In genomic region chr19:6198896-6199239, GRCh38 we compare ENCODE assay signal across 8 cellular contexts.
DNase-seq lines count a peak whose midpoint lies in the region; ATAC-seq and TF ChIP-seq lines count a peak whose summit lies in the region.

No MANE protein-coding gene starts in this region.

- no peak for TF ChIP-seq EP300 in SK-N-SH (IDR thresholded peaks at IDR 0.05; ENCODE audit: borderline replicate concordance in 1 of 2, low read depth in 1 of 2, low read length in 1 of 2)

- H3K4me1 Mint-ChIP-seq in stimulated activated effector memory CD8-positive, alpha-beta T cell treated with anti-CD3 and anti-CD28 coated beads, Interleukin-12 subunit alpha, Interleukin-12 subunit beta, amount 100 ng/mL, for 72 hours = peaks cover 20% of the 10 kb centered on the region

- peak overlapping the region; percentile 84 for H3K9ac ChIP-seq in SK-N-SH

- no peak for TF ChIP-seq CTCF in 22Rv1 (IDR thresholded peaks at IDR 0.05)
- TF ChIP-seq CTCF in SK-N-SH (IDR thresholded peaks at IDR 0.05) = no peak
- no peak for TF ChIP-seq CTCF in right atrium auricular region (IDR thresholded peaks at IDR 0.05)

- peak overlapping the region; percentile 81 for H3K27ac ChIP-seq in 22Rv1
- H3K27ac ChIP-seq in SK-N-SH (ENCODE audit: low read depth in 2 of 2, low read length in 1 of 2) = no peak overlapping the region
- peak overlapping the region in 1 of 2 donors; percentile 48 for H3K27ac ChIP-seq in right atrium auricular region

- peaks cover 10% of the 10 kb centered on the region for H3F3A ChIP-seq in SK-N-SH (replicated peaks; ENCODE audit: insufficient read depth)

- no peaks in the 10 kb centered on the region for H4K20me1 ChIP-seq in SK-N-SH (ENCODE audit: insufficient read depth)

- H3K4me3 ChIP-seq in SK-N-SH (ENCODE audit: low read depth in 2 of 2, low read length in 1 of 2) (peak overlapping the region; percentile 58 to 98), right atrium auricular region (peak overlapping the region; percentile 65 to 67)

- peak overlapping the region; percentile 98 for H2AFZ ChIP-seq in SK-N-SH (ENCODE audit: low read depth)

- H3K9me3 Mint-ChIP-seq in stimulated activated effector memory CD8-positive, alpha-beta T cell treated with anti-CD3 and anti-CD28 coated beads, Interleukin-12 subunit alpha, Interleukin-12 subunit beta, amount 100 ng/mL, for 72 hours = no peaks in the 10 kb centered on the region

- POLR2A ChIA-PET in SK-N-SH (lab: Yijun Ruan, JAX) = no interaction called here

- CTCF ChIA-PET in SK-N-SH (lab: Yijun Ruan, JAX) = interaction anchor here (0.6 to 1.9 kb wide), 2 partner anchors 11 to 19 kb away, joined by 5 read pairs; no protein-coding TSS in a partner anchor

- peak overlapping the region; percentile 98 for H3K4me2 ChIP-seq in SK-N-SH

- H3K79me2 ChIP-seq in SK-N-SH (ENCODE audit: insufficient read depth) = peaks cover 28% of the 10 kb centered on the region

- H3K36me3 Mint-ChIP-seq in stimulated activated effector memory CD8-positive, alpha-beta T cell treated with anti-CD3 and anti-CD28 coated beads, Interleukin-12 subunit alpha, Interleukin-12 subunit beta, amount 100 ng/mL, for 72 hours = peaks cover 22% of the 10 kb centered on the region

- H3K9me2 ChIP-seq in SK-N-SH = no peaks in the 10 kb centered on the region

- peak overlapping the region; percentile 100 for H3K4me3 Mint-ChIP-seq in stimulated activated effector memory CD8-positive, alpha-beta T cell treated with anti-CD3 and anti-CD28 coated beads, Interleukin-12 subunit alpha, Interleukin-12 subunit beta, amount 100 ng/mL, for 72 hours

- TF ChIP-seq RAD21 in SK-N-SH (IDR thresholded peaks at IDR 0.05; ENCODE audit: low read length) = no peak

- peaks cover 6% of the 10 kb centered on the region; the same call in 1 of the 2 replicates for H3K9me3 ChIP-seq in SK-N-SH
- no peaks in the 10 kb centered on the region for H3K9me3 ChIP-seq in right atrium auricular region

- peak overlapping the region; percentile 97 for H3K27ac Mint-ChIP-seq in stimulated activated effector memory CD8-positive, alpha-beta T cell treated with anti-CD3 and anti-CD28 coated beads, Interleukin-12 subunit alpha, Interleukin-12 subunit beta, amount 100 ng/mL, for 72 hours

- H3K4me1 ChIP-seq in SK-N-SH (ENCODE audit: control insufficient read depth in 1 of 2, insufficient read depth in 2 of 2, low read depth in 1 of 2, low read length in 1 of 2) (peaks cover 7 to 12% of the 10 kb centered on the region in 2 experiments; a peak in 2 of 4 replicates), right atrium auricular region (peaks cover 0 to 16% of the 10 kb centered on the region in 2 donors)

- H3K27me3 ChIP-seq in SK-N-SH (ENCODE audit: insufficient read depth) (no peaks in the 10 kb centered on the region), right atrium auricular region (no peaks in the 10 kb centered on the region)

- no peak for DNase-seq in SK-N-SH
- DNase-seq in right atrium auricular region (ENCODE audit: low spot score) = no peak
- DNase-seq in stimulated activated effector memory CD8-positive, alpha-beta T cell treated with anti-CD3 and anti-CD28 coated beads, Interleukin-12 subunit alpha, Interleukin-12 subunit beta, amount 100 ng/mL, for 72 hours (ENCODE audit: low spot score in 2 of 2) = no peak
- no peak for DNase-seq in NCI-H1417 treated with DMSO at 0.1 percent for 48 hours (lab: John Stamatoyannopoulos, UW)
- no peak for DNase-seq in iPS-NIHi11 (ENCODE audit: low spot score)
- DNase-seq in SW480 (ENCODE audit: low spot score) = no peak

- WGBS in SK-N-SH (ENCODE audit: low lambda C conversion rate) = 7% methylated on average over 8 of the region's 8 CpGs

- H3K36me3 ChIP-seq in SK-N-SH (replicated peaks in 1 of 2; ENCODE audit: control insufficient read depth in 1 of 2, insufficient read depth in 2 of 2, low read length in 1 of 2) (no peaks in the 10 kb centered on the region), right atrium auricular region (no peaks in the 10 kb centered on the region)

- peak; percentile 19 for ATAC-seq in GM21381 (IDR thresholded peaks at IDR 0.05; ENCODE audit: unreplicated experiment)
- ATAC-seq in stimulated activated effector memory CD8-positive, alpha-beta T cell treated with anti-CD3 and anti-CD28 coated beads, Interleukin-12 subunit alpha, Interleukin-12 subunit beta, amount 100 ng/mL, for 72 hours = no peak

TF ChIP-seq in SK-N-SH, 30 proteins besides CTCF, POLR2A, EP300 and RAD21:
- TF ChIP-seq ZBTB33 (IDR thresholded peaks at IDR 0.05; ENCODE audit: borderline replicate concordance, low read depth) (no peak), FOSL2 (IDR thresholded peaks at IDR 0.05; ENCODE audit: borderline replicate concordance, low read depth) (no peak), USF2 (IDR thresholded peaks at IDR 0.05; ENCODE audit: borderline replicate concordance, low read depth, low read length) (no peak), NRF1 (IDR thresholded peaks at IDR 0.05; ENCODE audit: low read depth, low read length) (no peak), MXI1 (IDR thresholded peaks at IDR 0.05; ENCODE audit: low read depth, low read length) (no peak), PBX3 (IDR thresholded peaks at IDR 0.05) (no peak), TCF12 (IDR thresholded peaks at IDR 0.05) (no peak), RXRA (IDR thresholded peaks at IDR 0.05; ENCODE audit: borderline replicate concordance, low read depth) (no peak), MAX (IDR thresholded peaks at IDR 0.05; ENCODE audit: low read depth) (no peak), MEF2A (IDR thresholded peaks at IDR 0.05; ENCODE audit: borderline replicate concordance, low read depth) (no peak)
